15 cellular contexts compared by ENCODE assay signal in genomic region chr6:111265842-111266241, GRCh38.
DNase-seq lines count a peak whose midpoint lies in the region; ATAC-seq and TF ChIP-seq lines count a peak whose summit lies in the region.
"Had no signal": no experiment of that assay in that cellular context is flagged by ENCODE, and none has a peak within 500 bp of the region (broad histone marks: within the 10 kb centered on the region; RNA-seq: fewer than 3 reads in every experiment).

No MANE protein-coding gene starts in this region.

- H3K4me1 ChIP-seq in SK-N-SH (ENCODE audit: control insufficient read depth in 1 of 2, insufficient read depth in 2 of 2, low read depth in 1 of 2, low read length in 1 of 2) (peaks cover under 1 to 6% of the 10 kb centered on the region in 2 experiments), hepatocyte (ENCODE audit: insufficient read depth) (peaks cover 4% of the 10 kb centered on the region), smooth muscle cell (ENCODE audit: low read depth) (peaks cover 3% of the 10 kb centered on the region)
- H3K4me1 ChIP-seq: Caco-2 had no signal

- no peak overlapping the region for H2AFZ ChIP-seq in SK-N-SH (ENCODE audit: low read depth)
- no peak overlapping the region for H2AFZ ChIP-seq in hepatocyte
- H2AFZ ChIP-seq in smooth muscle cell (ENCODE audit: low read depth), result no peak overlapping the region

- DNase-seq in SK-N-SH (no peak), astrocyte of the hippocampus (ENCODE audit: low read depth, low spot score) (peak; percentile 45), hepatocyte (ENCODE audit: low spot score) (no peak), smooth muscle cell (lab: John Stamatoyannopoulos, UW; ENCODE audit: unreplicated experiment) (no peak), NCI-H2029 (lab: John Stamatoyannopoulos, UW) (no peak), GM13977 (ENCODE audit: low spot score) (no peak)
- DNase-seq: Caco-2, KG1, NCI-H1048, NCI-H1694 treated with DMSO at 0.1 percent for 48 hours, NCI-H446 treated with DMSO at 0.1 percent for 48 hours, NCI-H748 treated with DMSO at 0.1 percent for 48 hours had no signal

- no peak overlapping the region for H3K9ac ChIP-seq in SK-N-SH
- H3K9ac ChIP-seq in smooth muscle cell (ENCODE audit: low read depth), result no peak overlapping the region

- H3K27ac ChIP-seq in SK-N-SH (ENCODE audit: low read depth in 2 of 2, low read length in 1 of 2) (no peak overlapping the region), hepatocyte (peak overlapping the region; percentile 24), smooth muscle cell (ENCODE audit: low read depth) (peak overlapping the region; percentile 96)
- H3K27ac ChIP-seq: 22Rv1 had no signal

- H3K79me2 ChIP-seq in SK-N-SH (ENCODE audit: insufficient read depth) (peaks cover 68% of the 10 kb centered on the region), hepatocyte (peaks cover 64% of the 10 kb centered on the region), smooth muscle cell (ENCODE audit: low read depth) (peaks cover 51% of the 10 kb centered on the region)

- H3K4me2 ChIP-seq in SK-N-SH, result no peak overlapping the region
- H3K4me2 ChIP-seq in hepatocyte, result peak overlapping the region; percentile 42
- peak overlapping the region; percentile 71 for H3K4me2 ChIP-seq in smooth muscle cell

- TF ChIP-seq EP300 in SK-N-SH (IDR thresholded peaks at IDR 0.05; ENCODE audit: borderline replicate concordance in 1 of 2, low read depth in 1 of 2, low read length in 1 of 2), result no peak

- in situ Hi-C loops in GM13977 (cut with MboI; ENCODE audit: low pct_unique_long_range_greater_than_20kb, low sequenced_read_pairs, unreplicated experiment), result loop anchor here (10.0 kb wide), 1 partner anchor 209 kb away; no protein-coding TSS in a partner anchor

- no peak for TF ChIP-seq CTCF in SK-N-SH (IDR thresholded peaks at IDR 0.05)
- no peak for TF ChIP-seq CTCF in hepatocyte (IDR thresholded peaks at IDR 0.05; ENCODE audit: poor library complexity)
- no peak for TF ChIP-seq CTCF in smooth muscle cell (IDR thresholded peaks at IDR 0.05; ENCODE audit: borderline replicate concordance, insufficient read depth, poor library complexity, severe bottlenecking)
- TF ChIP-seq CTCF in GM13977 (IDR thresholded peaks at IDR 0.05; ENCODE audit: extremely low read depth, insufficient read depth, missing control alignments), result no peak

- no peak overlapping the region for H3K4me3 ChIP-seq in SK-N-SH (ENCODE audit: low read depth in 2 of 2, low read length in 1 of 2)
- no peak overlapping the region for H3K4me3 ChIP-seq in hepatocyte
- H3K4me3 ChIP-seq in smooth muscle cell, result no peak overlapping the region

- H3K9me2 ChIP-seq in SK-N-SH (no peaks in the 10 kb centered on the region), hepatocyte (replicated peaks; ENCODE audit: insufficient read depth) (no peaks in the 10 kb centered on the region)

- H4K20me1 ChIP-seq in SK-N-SH (ENCODE audit: insufficient read depth) (no peaks in the 10 kb centered on the region; the same call in 1 of the 2 replicates), hepatocyte (ENCODE audit: insufficient read depth, poor library complexity, severe bottlenecking) (no peaks in the 10 kb centered on the region), smooth muscle cell (ENCODE audit: low read depth) (no peaks in the 10 kb centered on the region)

- no peaks in the 10 kb centered on the region for H3K9me3 ChIP-seq in SK-N-SH
- H3K9me3 ChIP-seq in hepatocyte (ENCODE audit: low read depth), result no peaks in the 10 kb centered on the region
- no peaks in the 10 kb centered on the region for H3K9me3 ChIP-seq in smooth muscle cell (replicated peaks; ENCODE audit: low read depth)
- H3K9me3 ChIP-seq: Caco-2 had no signal

- H3K27me3 ChIP-seq in SK-N-SH (ENCODE audit: insufficient read depth) (no peaks in the 10 kb centered on the region), hepatocyte (no peaks in the 10 kb centered on the region), smooth muscle cell (ENCODE audit: low read depth) (no peaks in the 10 kb centered on the region)

- 54% methylated on average over 6 of the region's 6 CpGs for WGBS in SK-N-SH (ENCODE audit: low lambda C conversion rate)
- WGBS in hepatocyte (ENCODE audit: low lambda C conversion rate, missing lambda C conversion rate), result 63% methylated on average over 6 of the region's 6 CpGs
- WGBS in smooth muscle cell (ENCODE audit: low lambda C conversion rate), result 17% methylated on average over 6 of the region's 6 CpGs

- no peak for TF ChIP-seq RAD21 in SK-N-SH (IDR thresholded peaks at IDR 0.05; ENCODE audit: low read length)

- ATAC-seq in SK-N-SH treated with all-trans-retinoic acid at 6 μM for 48 hours (no peak), HG03159 (IDR thresholded peaks at IDR 0.05; ENCODE audit: unreplicated experiment) (no peak)

- H3F3A ChIP-seq in SK-N-SH (replicated peaks; ENCODE audit: insufficient read depth), result peaks cover 14% of the 10 kb centered on the region
- peaks cover 25% of the 10 kb centered on the region for H3F3A ChIP-seq in smooth muscle cell (ENCODE audit: low read depth)

- CTCF ChIA-PET in SK-N-SH (lab: Yijun Ruan, JAX), result no interaction called here

- POLR2A ChIA-PET in SK-N-SH (lab: Yijun Ruan, JAX), result no interaction called here

- H3K36me3 ChIP-seq in SK-N-SH (replicated peaks in 1 of 2; ENCODE audit: control insufficient read depth in 1 of 2, insufficient read depth in 2 of 2, low read length in 1 of 2), result peaks cover 32 to 34% of the 10 kb centered on the region in 2 experiments
- H3K36me3 ChIP-seq in hepatocyte (replicated peaks; ENCODE audit: insufficient read depth, low read depth), result no peaks in the 10 kb centered on the region
- H3K36me3 ChIP-seq in smooth muscle cell (ENCODE audit: low read depth), result no peaks in the 10 kb centered on the region

TF ChIP-seq in SK-N-SH, 30 proteins besides CTCF, POLR2A, EP300 and RAD21:
- TF ChIP-seq POLR2AphosphoS5 (IDR thresholded peaks at IDR 0.05; ENCODE audit: low read depth, low read length), result no peak
- TF ChIP-seq MEF2A (IDR thresholded peaks at IDR 0.05; ENCODE audit: borderline replicate concordance, low read depth), result no peak
- no peak for TF ChIP-seq GABPA (IDR thresholded peaks at IDR 0.05; ENCODE audit: low read depth)
- TF ChIP-seq MXI1 (IDR thresholded peaks at IDR 0.05; ENCODE audit: low read depth, low read length), result no peak
- peak; percentile 5; the same call in 1 of the 2 replicates for TF ChIP-seq PBX3 (IDR thresholded peaks at IDR 0.05)
- no peak for TF ChIP-seq MAX (IDR thresholded peaks at IDR 0.05; ENCODE audit: low read depth)

TF ChIP-seq in SK-N-SH treated with all-trans-retinoic acid at 6 μM for 48 hours, 23 proteins besides CTCF, POLR2A, EP300 and RAD21:
- TF ChIP-seq ZNF565 (CRISPR knock-in tag; conservative IDR thresholded peaks at IDR 0.05; ENCODE audit: low read depth), result no peak
- TF ChIP-seq PPARA (CRISPR knock-in tag; IDR thresholded peaks at IDR 0.05; ENCODE audit: borderline replicate concordance), result no peak
- TF ChIP-seq ISL1 (CRISPR knock-in tag; IDR thresholded peaks at IDR 0.05), result no peak
- no peak for TF ChIP-seq ZFP3 (CRISPR knock-in tag; IDR thresholded peaks at IDR 0.05)
- no peak for TF ChIP-seq CSRNP3 (CRISPR knock-in tag; IDR thresholded peaks at IDR 0.05)

Comparison
In these comparisons a context has a peak if more than half of its experiments do, and no peak if none do; other contexts are left out.
1. H3K27ac ChIP-seq: peak in hepatocyte (single experiment) and smooth muscle cell (single experiment); none in SK-N-SH (0 of 2).